ENCODE assay signal across 1 cellular context in genomic region chr1:228836427-228836826, GRCh38.
TF ChIP-seq lines count a peak whose summit lies in the region.

No MANE protein-coding gene starts in this region.

TF ChIP-seq in A549, 52 proteins besides CTCF, POLR2A, EP300 and RAD21 (continued from another document):
- TF ChIP-seq HMGXB4 (CRISPR knock-in tag; IDR thresholded peaks at IDR 0.05; ENCODE audit: borderline replicate concordance), result no peak
- no peak for TF ChIP-seq ZFP36 (IDR thresholded peaks at IDR 0.05; ENCODE audit: borderline replicate concordance, partially characterized antibody)
- no peak for TF ChIP-seq REST (IDR thresholded peaks at IDR 0.05)
TF ChIP-seq in A549: peak in this region for 0.
